Comparison of ENCODE assay signal across 8 cellular contexts in genomic region chr16:46790599-46791270, GRCh38. TPM values are rescaled to one million over a fixed set of nuclear protein-coding genes. Genes with fewer than 3 reads are reported as not detected.
A peak's percentile ranks its signal among the peaks of the same experiment; 100 is the strongest.
DNase-seq lines count a peak whose midpoint lies in the region; ATAC-seq lines count a peak whose summit lies in the region.

No MANE protein-coding gene starts in this region.

- H3K27me3 Mint-ChIP-seq in stimulated activated naive CD8-positive, alpha-beta T cell treated with anti-CD3 and anti-CD28 coated beads, Interleukin-15, Interleukin-2, amounts not matched to agents 100 ng/mL and 50 ng/mL, for 24 hours, result no peaks in the 10 kb centered on the region
- no peaks in the 10 kb centered on the region for H3K27me3 Mint-ChIP-seq in activated T-helper 17 cell treated with anti-CD3 and anti-CD28 coated beads, Interleukin-2, amount 50 U/mL, for 72 hours

- peaks cover 29% of the 10 kb centered on the region for H3K4me1 Mint-ChIP-seq in stimulated activated naive CD8-positive, alpha-beta T cell treated with anti-CD3 and anti-CD28 coated beads, Interleukin-15, Interleukin-2, amounts not matched to agents 100 ng/mL and 50 ng/mL, for 24 hours (ENCODE audit: low read depth)
- peaks cover 3% of the 10 kb centered on the region for H3K4me1 Mint-ChIP-seq in activated T-helper 17 cell treated with anti-CD3 and anti-CD28 coated beads, Interleukin-2, amount 50 U/mL, for 72 hours

- no peak for DNase-seq in stimulated activated naive CD8-positive, alpha-beta T cell treated with anti-CD3 and anti-CD28 coated beads, Interleukin-15, Interleukin-2, amounts not matched to agents 100 U/mL and 50 U/mL, for 24 hours
- DNase-seq in NCI-H82 (lab: John Stamatoyannopoulos, UW), result no peak
- no peak for DNase-seq in dedifferentiated amniotic fluid mesenchymal stem cell (ENCODE audit: extremely low spot score)

- H3K9me3 Mint-ChIP-seq in stimulated activated naive CD8-positive, alpha-beta T cell treated with anti-CD3 and anti-CD28 coated beads, Interleukin-15, Interleukin-2, amounts not matched to agents 100 ng/mL and 50 ng/mL, for 24 hours, result peaks cover 28% of the 10 kb centered on the region
- H3K9me3 Mint-ChIP-seq in activated T-helper 17 cell treated with anti-CD3 and anti-CD28 coated beads, Interleukin-2, amount 50 U/mL, for 72 hours, result peaks cover 11% of the 10 kb centered on the region

- peak overlapping the region; percentile 84; the same call in 1 of the 2 replicates for H3K4me3 ChIP-seq in iPS-18c (ENCODE audit: insufficient read depth, low read depth, low read length)

- H3K36me3 Mint-ChIP-seq in stimulated activated naive CD8-positive, alpha-beta T cell treated with anti-CD3 and anti-CD28 coated beads, Interleukin-15, Interleukin-2, amounts not matched to agents 100 ng/mL and 50 ng/mL, for 24 hours (ENCODE audit: low read depth), result peaks cover 29% of the 10 kb centered on the region
- peaks cover 4% of the 10 kb centered on the region for H3K36me3 Mint-ChIP-seq in activated T-helper 17 cell treated with anti-CD3 and anti-CD28 coated beads, Interleukin-2, amount 50 U/mL, for 72 hours (ENCODE audit: low read depth)

- no peak for ATAC-seq in stimulated activated naive CD8-positive, alpha-beta T cell treated with anti-CD3 and anti-CD28 coated beads, Interleukin-15, Interleukin-2, amounts not matched to agents 100 U/mL and 50 U/mL, for 24 hours
- no peak for ATAC-seq in activated T-helper 17 cell treated with anti-CD3 and anti-CD28 coated beads, Interleukin-2, amount 50 U/mL, for 72 hours (replicated peaks)
- ATAC-seq in GM21360 (IDR thresholded peaks at IDR 0.05; ENCODE audit: unreplicated experiment), result no peak
- ATAC-seq in GM18861 (IDR thresholded peaks at IDR 0.05; ENCODE audit: unreplicated experiment), result no peak

- H3K9me3 ChIP-seq in iPS-18c (ENCODE audit: control insufficient read depth, insufficient read depth, low read length), result peaks cover 3% of the 10 kb centered on the region

- no peak overlapping the region for H3K27ac Mint-ChIP-seq in stimulated activated naive CD8-positive, alpha-beta T cell treated with anti-CD3 and anti-CD28 coated beads, Interleukin-15, Interleukin-2, amounts not matched to agents 100 ng/mL and 50 ng/mL, for 24 hours
- H3K27ac Mint-ChIP-seq in activated T-helper 17 cell treated with anti-CD3 and anti-CD28 coated beads, Interleukin-2, amount 50 U/mL, for 72 hours, result peak overlapping the region; percentile 12

- peak overlapping the region; percentile 74 for H3K4me3 Mint-ChIP-seq in stimulated activated naive CD8-positive, alpha-beta T cell treated with anti-CD3 and anti-CD28 coated beads, Interleukin-15, Interleukin-2, amounts not matched to agents 100 ng/mL and 50 ng/mL, for 24 hours
- peak overlapping the region; percentile 71 for H3K4me3 Mint-ChIP-seq in activated T-helper 17 cell treated with anti-CD3 and anti-CD28 coated beads, Interleukin-2, amount 50 U/mL, for 72 hours

RNA-seq across cellular contexts. Expression of gene C16orf87, which starts 40.2 kb away (rescaled TPM):
- 10 to 100 TPM; 15.6 to 21.3 TPM for total RNA-seq in activated T-helper 17 cell treated with anti-CD3 and anti-CD28 coated beads, Interleukin-2, amount 50 U/mL, for 72 hours

RNA-seq across cellular contexts. Expression of gene MYLK3, which starts 42.6 kb away (rescaled TPM):
- under 1 TPM; 0.56 to 0.58 TPM for total RNA-seq in activated T-helper 17 cell treated with anti-CD3 and anti-CD28 coated beads, Interleukin-2, amount 50 U/mL, for 72 hours
